In the genomic region with DNA sequence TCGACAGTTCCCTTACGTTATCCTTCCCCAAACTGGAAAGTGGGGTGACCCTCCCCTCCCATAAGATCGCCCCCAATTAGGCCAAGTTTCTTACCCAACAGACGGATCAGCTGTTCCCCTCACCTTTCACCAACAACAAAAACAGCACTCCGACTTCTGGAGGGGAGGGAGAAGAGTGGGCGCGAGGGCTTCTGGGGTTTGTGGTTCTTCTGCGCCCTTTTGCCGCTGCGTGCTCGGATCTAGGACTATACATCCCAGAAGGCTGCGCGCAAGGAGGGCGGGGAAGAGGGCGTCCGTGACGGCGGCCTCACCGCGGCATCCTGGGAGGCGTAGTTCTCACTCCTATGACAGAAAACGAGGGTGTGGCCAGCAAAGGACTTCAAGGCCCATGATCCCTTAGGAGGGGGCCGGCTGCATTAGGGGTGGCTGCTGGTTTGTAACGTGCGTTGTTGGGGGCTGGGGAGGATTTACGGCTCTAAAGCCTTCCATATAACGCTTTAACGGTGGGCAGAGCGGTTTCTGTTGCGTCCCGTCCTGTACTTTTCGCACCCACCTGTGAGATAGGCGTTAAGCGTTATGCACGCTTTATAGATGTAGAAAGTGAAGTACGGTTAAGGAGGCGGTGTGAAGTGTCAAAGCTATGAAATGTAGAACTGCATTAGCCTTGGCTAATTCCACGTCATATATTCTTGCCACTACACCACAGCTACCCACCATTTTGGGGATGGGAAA, we compare ENCODE assay signal across 8 cellular contexts.
DNase-seq lines count a peak whose midpoint lies in the region; ATAC-seq and TF ChIP-seq lines count a peak whose summit lies in the region.

TSS of gene CALCOCO1 (minus strand) at position 143 of the 732 bp plus-strand sequence. CDS start 2,210 bp downstream, outside the sequence.

- peaks cover 5% of the 10 kb centered on the region for H3K36me3 ChIP-seq in GM06990 (ENCODE audit: control insufficient read depth, insufficient read depth, low read length)

- peak within 1 kb of the TSS; percentile 96 for H3K27ac Mint-ChIP-seq in activated naive CD4-positive, alpha-beta T cell treated with anti-CD3 and anti-CD28 coated beads, Interleukin-2, amount 50 U/mL, for 24 hours

- no peaks in the 10 kb centered on the region for H3K9me3 Mint-ChIP-seq in activated naive CD4-positive, alpha-beta T cell treated with anti-CD3 and anti-CD28 coated beads, Interleukin-2, amount 50 U/mL, for 24 hours

- no peaks in the 10 kb centered on the region for H3K27me3 ChIP-seq in GM06990 (replicated peaks; ENCODE audit: control insufficient read depth, insufficient read depth, low read length)

- ATAC-seq in HG02588 (IDR thresholded peaks at IDR 0.05; ENCODE audit: unreplicated experiment) (peak; percentile 99), SK-N-SH treated with all-trans-retinoic acid at 6 μM for 48 hours (peak; percentile 100)

- peak within 1 kb of the TSS; percentile 74 for H3K4me3 ChIP-seq in GM06990 (replicated peaks; ENCODE audit: low read depth, low read length)

- no peaks in the 10 kb centered on the region for H3K27me3 Mint-ChIP-seq in activated naive CD4-positive, alpha-beta T cell treated with anti-CD3 and anti-CD28 coated beads, Interleukin-2, amount 50 U/mL, for 24 hours

- peak; percentile 98 for DNase-seq in GM06990 (ENCODE audit: extremely low read depth, insufficient read length)
- DNase-seq in NCI-H1092 (lab: John Stamatoyannopoulos, UW) = peak; percentile 95
- DNase-seq in germinal center (ENCODE audit: low spot score) = peak; percentile 98
- peak; percentile 92 for DNase-seq in non-pigmented ciliary epithelial cell (ENCODE audit: low read depth)
- DNase-seq in superior temporal gyrus (ENCODE audit: extremely low spot score) = peak; percentile 99

- H3K4me3 Mint-ChIP-seq in activated naive CD4-positive, alpha-beta T cell treated with anti-CD3 and anti-CD28 coated beads, Interleukin-2, amount 50 U/mL, for 24 hours = peak within 1 kb of the TSS; percentile 97

- no peak for TF ChIP-seq CTCF in GM06990 (IDR thresholded peaks at IDR 0.05; ENCODE audit: insufficient read depth, low read length, poor library complexity, severe bottlenecking)

- H3K36me3 Mint-ChIP-seq in activated naive CD4-positive, alpha-beta T cell treated with anti-CD3 and anti-CD28 coated beads, Interleukin-2, amount 50 U/mL, for 24 hours = peaks cover 8% of the 10 kb centered on the region

- peaks cover 27% of the 10 kb centered on the region for H3K4me1 Mint-ChIP-seq in activated naive CD4-positive, alpha-beta T cell treated with anti-CD3 and anti-CD28 coated beads, Interleukin-2, amount 50 U/mL, for 24 hours

TF ChIP-seq in SK-N-SH treated with all-trans-retinoic acid at 6 μM for 48 hours, 23 proteins besides CTCF, POLR2A, EP300 and RAD21:
- peak; percentile 76; the same call in 1 of the 2 replicates for TF ChIP-seq CSDC2 (CRISPR knock-in tag; IDR thresholded peaks at IDR 0.05)
- TF ChIP-seq SNAI2 (CRISPR knock-in tag; IDR thresholded peaks at IDR 0.05) = no peak
- no peak for TF ChIP-seq ESRRG (CRISPR knock-in tag; IDR thresholded peaks at IDR 0.05)
- no peak for TF ChIP-seq ZC3H10 (CRISPR knock-in tag; IDR thresholded peaks at IDR 0.05)
- TF ChIP-seq ZFP3 (CRISPR knock-in tag; IDR thresholded peaks at IDR 0.05) = peak; percentile 68; the same call in 1 of the 2 replicates
- TF ChIP-seq, protein P1, sequence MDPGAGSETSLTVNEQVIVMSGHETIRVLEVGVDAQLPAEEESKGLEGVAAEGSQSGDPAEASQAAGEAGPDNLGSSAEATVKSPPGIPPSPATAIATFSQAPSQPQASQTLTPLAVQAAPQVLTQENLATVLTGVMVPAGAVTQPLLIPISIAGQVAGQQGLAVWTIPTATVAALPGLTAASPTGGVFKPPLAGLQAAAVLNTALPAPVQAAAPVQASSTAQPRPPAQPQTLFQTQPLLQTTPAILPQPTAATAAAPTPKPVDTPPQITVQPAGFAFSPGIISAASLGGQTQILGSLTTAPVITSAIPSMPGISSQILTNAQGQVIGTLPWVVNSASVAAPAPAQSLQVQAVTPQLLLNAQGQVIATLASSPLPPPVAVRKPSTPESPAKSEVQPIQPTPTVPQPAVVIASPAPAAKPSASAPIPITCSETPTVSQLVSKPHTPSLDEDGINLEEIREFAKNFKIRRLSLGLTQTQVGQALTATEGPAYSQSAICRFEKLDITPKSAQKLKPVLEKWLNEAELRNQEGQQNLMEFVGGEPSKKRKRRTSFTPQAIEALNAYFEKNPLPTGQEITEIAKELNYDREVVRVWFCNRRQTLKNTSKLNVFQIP (CRISPR knock-in tag; IDR thresholded peaks at IDR 0.05; ENCODE audit: borderline replicate concordance, low read depth) = no peak
- peak; percentile 93 for TF ChIP-seq TSHZ2 (CRISPR knock-in tag; IDR thresholded peaks at IDR 0.05)
- no peak for TF ChIP-seq TOX (CRISPR knock-in tag; IDR thresholded peaks at IDR 0.05; ENCODE audit: borderline replicate concordance)

Comparison
In these comparisons a context has a peak if more than half of its experiments do, and no peak if none do; other contexts are left out.
1. Peak in every context shown above with its lines: DNase-seq, ATAC-seq and H3K4me3 ChIP-seq.